In the genomic region with DNA sequence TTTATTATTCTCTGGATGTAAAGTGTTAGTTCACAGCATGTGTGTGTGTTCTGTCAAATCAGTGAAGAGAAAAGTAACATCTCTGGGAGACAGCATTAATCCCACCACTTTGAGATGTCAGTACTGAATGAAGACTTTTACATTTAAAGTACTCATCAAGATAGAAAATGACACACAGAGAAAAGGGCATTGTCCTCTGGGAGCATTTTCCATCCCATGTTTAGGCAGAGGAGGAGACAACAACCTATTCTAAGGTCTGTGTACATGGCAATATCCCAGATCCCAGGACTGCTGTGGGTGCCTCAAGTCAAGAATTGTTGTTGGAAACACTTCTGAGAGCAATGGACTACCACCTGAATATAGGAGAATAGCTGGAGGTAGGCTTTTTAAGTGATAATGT, we compare ENCODE assay signal across 30 cellular contexts.
DNase-seq lines count a peak whose midpoint lies in the region; ATAC-seq, FAIRE-seq and TF ChIP-seq lines count a peak whose summit lies in the region.
"Had no signal": no experiment of that assay in that cellular context is flagged by ENCODE, and none has a peak within 500 bp of the region (broad histone marks: within the 10 kb centered on the region; RNA-seq: fewer than 3 reads in every experiment).

No MANE protein-coding gene starts in this region.

- in situ Hi-C loops in GM23248 (cut with MboI), result loop anchor here (5.0 kb wide), 1 partner anchor 465 kb away; no protein-coding TSS in a partner anchor

- H3K36me3 Mint-ChIP-seq in H9 (ENCODE audit: insufficient read depth in 1 of 3, low read depth in 3 of 3), result peaks cover 0 to 5% (median 0%) of the 10 kb centered on the region in 3 experiments; a peak in 1 of 7 replicates
- H3K36me3 Mint-ChIP-seq: activated naive CD4-positive, alpha-beta T cell treated with anti-CD3 and anti-CD28 coated beads, Interleukin-2, amount 50 U/mL, for 24 hours; CD4-positive, alpha-beta memory T cell had no signal

- H3K9me2 ChIP-seq in GM23248 (ENCODE audit: insufficient read depth) (no peaks in the 10 kb centered on the region), neural cell (ENCODE audit: insufficient read depth, low read length) (no peaks in the 10 kb centered on the region)

- H3K9me3 ChIP-seq in GM23248 (ENCODE audit: low read depth), result no peaks in the 10 kb centered on the region
- no peaks in the 10 kb centered on the region for H3K9me3 ChIP-seq in neural cell (ENCODE audit: low read length)
- H3K9me3 ChIP-seq in H9 (ENCODE audit: control insufficient read depth, low read depth, low read length), result no peaks in the 10 kb centered on the region
- H3K9me3 ChIP-seq in pancreas, result no peaks in the 10 kb centered on the region
- H3K9me3 ChIP-seq: thyroid gland had no signal

- H3K9ac ChIP-seq in GM23248 (no peak overlapping the region), neural cell (ENCODE audit: low read length) (no peak overlapping the region), H9 (ENCODE audit: extremely low read depth, insufficient read length, low read length) (no peak overlapping the region)

- no peak overlapping the region for H2BK12ac ChIP-seq in H9 (ENCODE audit: insufficient read length, low read depth, low read length)

- H3K18ac ChIP-seq in H9 (ENCODE audit: insufficient read length, low read depth, low read length), result no peak overlapping the region

- no peaks in the 10 kb centered on the region for H3K23me2 ChIP-seq in H9 (ENCODE audit: insufficient read length, low read depth, low read length, poor library complexity, severe bottlenecking)

- H3K27ac ChIP-seq in GM23248 (no peak overlapping the region), neural cell (ENCODE audit: low read length) (no peak overlapping the region), H9 (ENCODE audit: insufficient read length, low read depth, low read length) (no peak overlapping the region), pancreas (no peak overlapping the region)
- H3K27ac ChIP-seq: cardiac muscle cell, thyroid gland, vagina had no signal

- H4K5ac ChIP-seq in H9 (ENCODE audit: insufficient read length, low read depth, low read length), result no peak overlapping the region

- H3K56ac ChIP-seq in H9 (ENCODE audit: insufficient read length, low read depth, low read length), result no peak overlapping the region

- H3K4ac ChIP-seq in H9 (ENCODE audit: low read depth, low read length), result no peak overlapping the region

- H4K20me1 ChIP-seq in GM23248 (ENCODE audit: insufficient read depth) (no peaks in the 10 kb centered on the region), neural cell (ENCODE audit: insufficient read depth) (no peaks in the 10 kb centered on the region), H9 (ENCODE audit: control insufficient read depth, insufficient read depth, insufficient read length) (no peaks in the 10 kb centered on the region)

- intact Hi-C loops in pancreas (cut with DNase I), result loop anchor here in 2 of 3 donors (5.0 kb wide), 1 partner anchor 465 kb away; no protein-coding TSS in a partner anchor

- H3K4me1 ChIP-seq in GM23248 (ENCODE audit: insufficient read depth), result 0 out of 2 replicates have a peak, but pooled peaks cover 3% of the 10 kb centered on the region
- H3K4me1 ChIP-seq in H9 (ENCODE audit: insufficient read depth, low read length), result no peaks in the 10 kb centered on the region
- H3K4me1 ChIP-seq in pancreas, result no peaks in the 10 kb centered on the region
- H3K4me1 ChIP-seq: A549, thyroid gland, vagina had no signal

- no peak overlapping the region for H2BK120ac ChIP-seq in H9 (ENCODE audit: low read depth, low read length, poor library complexity, severe bottlenecking)

- no peak overlapping the region for H3K23ac ChIP-seq in H9 (ENCODE audit: insufficient read length, low read depth, low read length)

- no peak for ATAC-seq in GM19395 (IDR thresholded peaks at IDR 0.05; ENCODE audit: unreplicated experiment)
- no peak for ATAC-seq in pancreas
- ATAC-seq: A549; activated CD8-positive, alpha-beta T cell treated with anti-CD3 and anti-CD28 coated beads for 36 hours; activated T-helper 17 cell treated with anti-CD3 and anti-CD28 coated beads, Interleukin-2, amount 50 U/mL, for 72 hours; effector memory CD8-positive, alpha-beta T cell; stimulated activated naive CD8-positive, alpha-beta T cell treated with anti-CD3 and anti-CD28 coated beads, Interleukin-15, Interleukin-2, amounts not matched to agents 100 U/mL and 50 U/mL, for 24 hours had no signal

- no peak overlapping the region for H2BK20ac ChIP-seq in H9 (ENCODE audit: low read depth, low read length, poor library complexity, severe bottlenecking)

- no peak overlapping the region for H2BK5ac ChIP-seq in H9 (ENCODE audit: insufficient read length, low read length)

- H3T11ph ChIP-seq in H9 (ENCODE audit: low read length), result no peak overlapping the region

- no peak overlapping the region for H3K4me3 Mint-ChIP-seq in H9
- H3K4me3 Mint-ChIP-seq: activated CD8-positive, alpha-beta T cell treated with anti-CD3 and anti-CD28 coated beads for 36 hours; activated naive CD4-positive, alpha-beta T cell treated with anti-CD3 and anti-CD28 coated beads, Interleukin-2, amount 50 U/mL, for 24 hours; activated T-helper 17 cell treated with anti-CD3 and anti-CD28 coated beads, Interleukin-2, amount 50 U/mL, for 72 hours; CD4-positive, alpha-beta memory T cell; effector memory CD8-positive, alpha-beta T cell had no signal

- H3K4me2 ChIP-seq in GM23248 (ENCODE audit: unreplicated experiment) (no peak overlapping the region), neural cell (ENCODE audit: low read length) (no peak overlapping the region), H9 (ENCODE audit: insufficient read depth, insufficient read length, low read length) (no peak overlapping the region)
- H3K4me2 ChIP-seq: A549 had no signal

- H3F3A ChIP-seq in GM23248 (ENCODE audit: insufficient read depth), result no peaks in the 10 kb centered on the region
- H3F3A ChIP-seq in neural cell (ENCODE audit: insufficient read depth, low read length, poor library complexity, severe bottlenecking), result peaks cover 3% of the 10 kb centered on the region

- TF ChIP-seq RAD21 in neural cell (conservative IDR thresholded peaks at IDR 0.05), result peak; percentile 52

- TF ChIP-seq CTCF in neural cell (IDR thresholded peaks at IDR 0.05; ENCODE audit: poor library complexity, severe bottlenecking), result peak; percentile 17
- TF ChIP-seq CTCF in H9 (conservative IDR thresholded peaks at IDR 0.05), result no peak
- TF ChIP-seq CTCF in pancreas (IDR thresholded peaks at IDR 0.05), result no peak

- H3K4me3 ChIP-seq in GM23248, result no peak overlapping the region
- no peak overlapping the region for H3K4me3 ChIP-seq in neural cell (ENCODE audit: low read length)
- no peak overlapping the region for H3K4me3 ChIP-seq in pancreas
- H3K4me3 ChIP-seq: A549, cardiac muscle cell, thyroid gland, vagina had no signal

- no peak overlapping the region for H3K14ac ChIP-seq in H9 (ENCODE audit: insufficient read depth, low read length)

- H3K79me2 ChIP-seq in GM23248 (ENCODE audit: insufficient read depth), result no peaks in the 10 kb centered on the region
- H3K79me2 ChIP-seq in neural cell (replicated peaks; ENCODE audit: insufficient read depth, low read length), result no peaks in the 10 kb centered on the region
- H3K79me2 ChIP-seq in H9 (ENCODE audit: insufficient read depth, low read length), result no peaks in the 10 kb centered on the region

- no peak overlapping the region for H4K91ac ChIP-seq in H9 (ENCODE audit: insufficient read length, low read depth, low read length)

- H4K8ac ChIP-seq in H9 (replicated peaks; ENCODE audit: insufficient read length, low read depth, low read length), result no peak overlapping the region

- H3K27me3 ChIP-seq in GM23248 (replicated peaks; ENCODE audit: insufficient read depth) (no peaks in the 10 kb centered on the region), neural cell (ENCODE audit: insufficient read depth, low read depth, low read length) (no peaks in the 10 kb centered on the region), H9 (ENCODE audit: insufficient read depth, low read length) (no peaks in the 10 kb centered on the region), pancreas (no peaks in the 10 kb centered on the region)
- H3K27me3 ChIP-seq: cardiac muscle cell, thyroid gland, vagina had no signal

- H3K36me3 ChIP-seq in GM23248 (ENCODE audit: low read depth) (no peaks in the 10 kb centered on the region), neural cell (ENCODE audit: insufficient read depth, low read length) (no peaks in the 10 kb centered on the region), pancreas (no peaks in the 10 kb centered on the region)
- H3K36me3 ChIP-seq: cardiac muscle cell, thyroid gland had no signal

- DNase-seq in NCI-H2029 treated with DMSO at 0.1 percent for 48 hours (lab: John Stamatoyannopoulos, UW) (peak; percentile 14), NCI-H2029 (lab: John Stamatoyannopoulos, UW) (no peak), GM23248 (no peak), NCI-H748 treated with DMSO at 0.1 percent for 48 hours (lab: John Stamatoyannopoulos, UW) (peak; percentile 50), H9 (no peak), pancreas (no peak)
- DNase-seq: activated CD4-positive, alpha-beta T cell treated with anti-CD3 and anti-CD28 coated beads for 1 hour; activated CD8-positive, alpha-beta T cell treated with anti-CD3 and anti-CD28 coated beads for 36 hours; anterior cingulate cortex; CD4-positive, alpha-beta memory T cell; cortex of kidney; effector memory CD8-positive, alpha-beta T cell; erythroblast; head of caudate nucleus; mesendoderm; MV-4-11; NCI-H69; RPMI8226; stimulated activated naive CD8-positive, alpha-beta T cell treated with anti-CD3 and anti-CD28 coated beads, Interleukin-15, Interleukin-2, amounts not matched to agents 100 U/mL and 50 U/mL, for 24 hours; thyroid gland had no signal

- peaks cover 6 to 9% of the 10 kb centered on the region in 2 experiments; a peak in 4 of 5 replicates for H3K9me3 Mint-ChIP-seq in H9
- H3K9me3 Mint-ChIP-seq: activated naive CD4-positive, alpha-beta T cell treated with anti-CD3 and anti-CD28 coated beads, Interleukin-2, amount 50 U/mL, for 24 hours; effector memory CD8-positive, alpha-beta T cell had no signal

- no peak overlapping the region for H3K27ac Mint-ChIP-seq in H9
- H3K27ac Mint-ChIP-seq: activated CD8-positive, alpha-beta T cell treated with anti-CD3 and anti-CD28 coated beads for 36 hours; activated naive CD4-positive, alpha-beta T cell treated with anti-CD3 and anti-CD28 coated beads, Interleukin-2, amount 50 U/mL, for 24 hours; activated T-helper 17 cell treated with anti-CD3 and anti-CD28 coated beads, Interleukin-2, amount 50 U/mL, for 72 hours; CD4-positive, alpha-beta memory T cell; effector memory CD8-positive, alpha-beta T cell had no signal

- H2AFZ ChIP-seq in GM23248, result peak overlapping the region; percentile 49; the same call in 1 of the 2 replicates
- H2AFZ ChIP-seq in neural cell (ENCODE audit: low read depth, low read length), result no peak overlapping the region
- no peak overlapping the region for H2AFZ ChIP-seq in H9 (ENCODE audit: low read length)

- no peaks in the 10 kb centered on the region for H3K79me1 ChIP-seq in H9 (ENCODE audit: insufficient read depth, low read depth, low read length, poor library complexity, severe bottlenecking)

- no peak for FAIRE-seq in pancreas (lab: Jason Lieb, UNC)
- FAIRE-seq: A549, G401.6, H1, TTC549 had no signal

- H2BK15ac ChIP-seq in H9 (ENCODE audit: low read depth, low read length), result no peak overlapping the region

- no peaks in the 10 kb centered on the region for H3K4me1 Mint-ChIP-seq in H9
- H3K4me1 Mint-ChIP-seq: activated naive CD4-positive, alpha-beta T cell treated with anti-CD3 and anti-CD28 coated beads, Interleukin-2, amount 50 U/mL, for 24 hours; activated T-helper 17 cell treated with anti-CD3 and anti-CD28 coated beads, Interleukin-2, amount 50 U/mL, for 72 hours; CD4-positive, alpha-beta memory T cell had no signal

- TF ChIP-seq EP300 in neural cell (conservative IDR thresholded peaks at IDR 0.05; ENCODE audit: poor library complexity, severe bottlenecking), result peak; percentile 99

- H3K27me3 Mint-ChIP-seq in H9 (ENCODE audit: low read depth), result no peaks in the 10 kb centered on the region; the same call in 1 of the 2 replicates
- H3K27me3 Mint-ChIP-seq: effector memory CD8-positive, alpha-beta T cell had no signal

- no peak overlapping the region for H2AK5ac ChIP-seq in H9 (ENCODE audit: insufficient read length, low read length)

Comparison
In these comparisons a context has a peak if more than half of its experiments do, and no peak if none do; other contexts are left out.
1. DNase-seq: peak in NCI-H2029 treated with DMSO at 0.1 percent for 48 hours (single experiment) and NCI-H748 treated with DMSO at 0.1 percent for 48 hours (single experiment); none in NCI-H2029 (single experiment), GM23248 (single experiment), H9 (single experiment) and pancreas (0 of 6).